Comparison of ENCODE assay signal across 15 cellular contexts in genomic region chr13:90375851-90376250, GRCh38.
"Had no signal": no experiment of that assay in that cellular context is flagged by ENCODE, and none has a peak within 500 bp of the region (broad histone marks: within the 10 kb centered on the region; RNA-seq: fewer than 3 reads in every experiment).

No MANE protein-coding gene starts in this region.

- H3K36me3 ChIP-seq: pancreas, tibial nerve, uterus had no signal

- H3K4me1 ChIP-seq: pancreas, tibial nerve, uterus had no signal

- H3K4me3 ChIP-seq: hepatocyte, mucosa of descending colon, pancreas, tibial nerve, uterus had no signal

- H3K9me3 ChIP-seq: mucosa of descending colon, pancreas, uterus had no signal

- H3K27ac ChIP-seq: epithelial cell of prostate, hepatocyte, pancreas, tibial nerve, uterus had no signal

- DNase-seq: activated CD4-positive, CD25-positive, alpha-beta regulatory T cell treated with anti-CD3 and anti-CD28 coated beads, Interleukin-2, amount 50 U/mL, for 72 hours; activated naive CD4-positive, alpha-beta T cell; activated naive CD8-positive, alpha-beta T cell treated with anti-CD3 and anti-CD28 coated beads, Interleukin-2, amount 10 ng/mL, durations not matched to agents 7 days and 5 days; anterior cingulate cortex; mammary epithelial cell; mucosa of descending colon; naive thymus-derived CD4-positive, alpha-beta T cell; pancreas; stimulated activated CD4-positive, alpha-beta T cell treated with anti-CD3 and anti-CD28 coated beads, Interleukin-2, amount 100 ng/mL, for 48 hours; uterus had no signal

- FAIRE-seq: bronchial epithelial cell, keratinocyte, pancreas had no signal

- H3K27me3 ChIP-seq: hepatocyte, pancreas, tibial nerve, uterus had no signal
